ENCODE assay signal across 1 cellular context in the genomic region with DNA sequence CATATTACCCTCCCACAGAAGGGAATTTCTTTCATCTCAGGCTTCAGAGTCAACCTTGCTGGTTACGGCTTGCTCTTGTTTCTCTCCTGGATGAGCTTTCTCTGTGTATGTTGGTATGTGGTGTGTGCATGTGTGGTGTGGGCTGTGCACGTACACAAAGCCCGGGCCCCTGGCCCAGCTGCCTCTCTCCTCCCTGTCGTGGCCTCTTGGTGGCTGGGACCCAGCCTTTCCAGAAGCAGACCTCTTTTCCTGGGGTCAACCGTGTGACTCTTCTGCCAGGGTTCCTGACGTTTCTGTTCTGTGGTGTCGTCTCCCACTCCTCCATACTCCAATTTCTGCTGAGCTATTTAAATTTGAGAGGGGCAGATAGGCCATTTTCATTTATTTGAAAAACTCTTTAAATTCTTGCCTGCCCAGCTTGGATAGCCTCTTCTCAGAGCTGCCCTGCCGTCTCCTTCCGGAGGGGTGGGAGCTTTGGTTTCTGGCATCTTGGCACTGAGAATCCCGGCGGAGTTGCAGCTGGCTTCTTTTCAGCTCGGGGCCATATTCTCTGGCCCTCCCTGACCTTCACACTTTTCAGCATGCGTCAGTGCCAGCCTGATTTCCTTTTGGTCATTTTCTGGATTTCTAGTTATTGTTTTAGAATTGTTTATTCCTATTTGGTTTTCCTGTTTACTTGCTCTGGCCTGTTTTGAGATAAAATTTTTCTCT.
TF ChIP-seq lines count a peak whose summit lies in the region.

No MANE protein-coding gene starts in this region.

TF ChIP-seq in GM23338, 12 proteins besides CTCF, POLR2A, EP300 and RAD21:
- TF ChIP-seq NANOG (IDR thresholded peaks at IDR 0.05; ENCODE audit: borderline replicate concordance) (no peak), POLR2AphosphoS5 (IDR thresholded peaks at IDR 0.05; ENCODE audit: low read depth) (no peak), ZNF462 (CRISPR knock-in tag; IDR thresholded peaks at IDR 0.05) (no peak), ZNF114 (CRISPR knock-in tag; IDR thresholded peaks at IDR 0.05) (no peak), EZH2phosphoT487 (IDR thresholded peaks at IDR 0.05; ENCODE audit: unreplicated experiment) (no peak), JUNB (IDR thresholded peaks at IDR 0.05; ENCODE audit: unreplicated experiment) (no peak)
- TF ChIP-seq, protein P1, sequence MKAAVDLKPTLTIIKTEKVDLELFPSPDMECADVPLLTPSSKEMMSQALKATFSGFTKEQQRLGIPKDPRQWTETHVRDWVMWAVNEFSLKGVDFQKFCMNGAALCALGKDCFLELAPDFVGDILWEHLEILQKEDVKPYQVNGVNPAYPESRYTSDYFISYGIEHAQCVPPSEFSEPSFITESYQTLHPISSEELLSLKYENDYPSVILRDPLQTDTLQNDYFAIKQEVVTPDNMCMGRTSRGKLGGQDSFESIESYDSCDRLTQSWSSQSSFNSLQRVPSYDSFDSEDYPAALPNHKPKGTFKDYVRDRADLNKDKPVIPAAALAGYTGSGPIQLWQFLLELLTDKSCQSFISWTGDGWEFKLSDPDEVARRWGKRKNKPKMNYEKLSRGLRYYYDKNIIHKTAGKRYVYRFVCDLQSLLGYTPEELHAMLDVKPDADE (IDR thresholded peaks at IDR 0.05) = no peak
